15 cellular contexts compared by ENCODE assay signal in genomic region chr14:64605926-64606685, GRCh38.
"Had no signal": no experiment of that assay in that cellular context is flagged by ENCODE, and none has a peak within 500 bp of the region (broad histone marks: within the 10 kb centered on the region; RNA-seq: fewer than 3 reads in every experiment).

No MANE protein-coding gene starts in this region.

- H3K36me3 ChIP-seq: brain microvascular endothelial cell, right lobe of liver, transverse colon had no signal

- H3K9me3 Mint-ChIP-seq: natural killer cell; stimulated activated effector memory CD8-positive, alpha-beta T cell treated with anti-CD3 and anti-CD28 coated beads, Interleukin-12 subunit alpha, Interleukin-12 subunit beta, amount 100 ng/mL, for 72 hours had no signal

- ATAC-seq: activated CD4-positive, CD25-positive, alpha-beta regulatory T cell treated with anti-CD3 and anti-CD28 coated beads, Interleukin-2, amount 50 U/mL, for 24 hours; left lobe of liver; natural killer cell; psoas muscle; right lobe of liver; stimulated activated effector memory CD8-positive, alpha-beta T cell treated with anti-CD3 and anti-CD28 coated beads, Interleukin-12 subunit alpha, Interleukin-12 subunit beta, amount 100 ng/mL, for 72 hours had no signal

- H3K27me3 ChIP-seq: brain microvascular endothelial cell, right lobe of liver, transverse colon had no signal

- H3K27ac ChIP-seq: brain microvascular endothelial cell, psoas muscle, right lobe of liver, transverse colon had no signal

- H3K27ac Mint-ChIP-seq: memory B cell; natural killer cell; stimulated activated effector memory CD8-positive, alpha-beta T cell treated with anti-CD3 and anti-CD28 coated beads, Interleukin-12 subunit alpha, Interleukin-12 subunit beta, amount 100 ng/mL, for 72 hours had no signal

- H3K4me1 Mint-ChIP-seq: memory B cell; natural killer cell; stimulated activated effector memory CD8-positive, alpha-beta T cell treated with anti-CD3 and anti-CD28 coated beads, Interleukin-12 subunit alpha, Interleukin-12 subunit beta, amount 100 ng/mL, for 72 hours had no signal

- H3K36me3 Mint-ChIP-seq: memory B cell; natural killer cell; stimulated activated effector memory CD8-positive, alpha-beta T cell treated with anti-CD3 and anti-CD28 coated beads, Interleukin-12 subunit alpha, Interleukin-12 subunit beta, amount 100 ng/mL, for 72 hours had no signal

- DNase-seq: activated CD4-positive, alpha-beta T cell treated with anti-CD3 and anti-CD28 coated beads, Interleukin-2, amount 50 U/mL, for 4 hours; activated naive CD4-positive, alpha-beta T cell treated with anti-CD3 and anti-CD28 coated beads, Interleukin-2, amount 50 U/mL, for 16 hours; activated T-cell treated with anti-CD3 and anti-CD28 coated beads, Interleukin-2, amount 50 U/mL, for 1 hour; amniotic stem cell; brain microvascular endothelial cell; glutamatergic neuron; natural killer cell; occipital lobe; psoas muscle; right lobe of liver; transverse colon had no signal

- H3K4me3 Mint-ChIP-seq: memory B cell; natural killer cell; stimulated activated effector memory CD8-positive, alpha-beta T cell treated with anti-CD3 and anti-CD28 coated beads, Interleukin-12 subunit alpha, Interleukin-12 subunit beta, amount 100 ng/mL, for 72 hours had no signal

- H3K9me3 ChIP-seq: psoas muscle, right lobe of liver, transverse colon had no signal

- H3K4me1 ChIP-seq: psoas muscle, right lobe of liver had no signal

- H3K4me3 ChIP-seq: psoas muscle, right lobe of liver, transverse colon had no signal
